Comparison of ENCODE assay signal across 13 cellular contexts in the genomic region with DNA sequence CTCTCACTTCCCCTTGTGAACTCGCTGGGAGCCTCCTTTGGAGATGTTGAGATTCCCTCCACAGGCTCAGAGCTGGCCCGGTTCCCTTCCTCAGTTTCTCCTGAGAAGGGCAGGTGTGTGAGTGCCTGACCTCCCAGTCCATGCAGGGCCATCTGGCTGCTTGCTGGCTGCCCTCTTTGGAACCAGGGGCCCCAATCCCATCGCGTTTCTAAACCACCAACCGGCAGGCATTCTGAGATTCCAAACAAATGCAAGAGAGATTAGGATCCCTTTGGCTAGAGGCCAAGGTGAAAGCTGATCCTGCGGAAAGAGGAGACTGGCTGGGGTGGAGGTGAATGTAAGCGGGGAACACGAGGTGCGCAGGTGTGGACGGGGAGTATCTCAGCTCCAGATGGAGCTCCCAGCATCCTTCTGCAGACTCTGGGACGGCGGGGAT. TPM values are rescaled to one million over a fixed set of nuclear protein-coding genes. Genes with fewer than 3 reads are reported as not detected.
DNase-seq lines count a peak whose midpoint lies in the region; ATAC-seq and TF ChIP-seq lines count a peak whose summit lies in the region.
"Had no signal": no experiment of that assay in that cellular context is flagged by ENCODE, and none has a peak within 500 bp of the region (broad histone marks: within the 10 kb centered on the region; RNA-seq: fewer than 3 reads in every experiment).

No MANE protein-coding gene starts in this region.

- DNase-seq in HFF-Myc (ENCODE audit: extremely low read depth, low read depth): peak; percentile 73
- peak; percentile 92 for DNase-seq in NCI-H2171 treated with DMSO at 0.1 percent for 48 hours (lab: John Stamatoyannopoulos, UW)
- peak; percentile 48 for DNase-seq in amniotic epithelial cell (ENCODE audit: low read depth)
- no peak for DNase-seq in psoas muscle
- DNase-seq: activated CD8-positive, alpha-beta memory T cell treated with anti-CD3 and anti-CD28 coated beads, Interleukin-2, amount 50 U/mL, for 4 hours; Caco-2; stimulated activated CD4-positive, alpha-beta T cell treated with anti-CD3 and anti-CD28 coated beads, Interleukin-4, amount 100 ng/mL, for 24 hours had no signal

- ATAC-seq in psoas muscle (no peak), GM21737 (IDR thresholded peaks at IDR 0.05; ENCODE audit: unreplicated experiment) (no peak), HG03159 (IDR thresholded peaks at IDR 0.05; ENCODE audit: unreplicated experiment) (no peak), HG03378 (IDR thresholded peaks at IDR 0.05; ENCODE audit: unreplicated experiment) (no peak), GM18868 (IDR thresholded peaks at IDR 0.05; ENCODE audit: unreplicated experiment) (no peak)

- H3K4me3 ChIP-seq in HFF-Myc (replicated peaks; ENCODE audit: low read depth, low read length) (no peak overlapping the region), psoas muscle (no peak overlapping the region)
- H3K4me3 ChIP-seq: prostate gland had no signal

- no peaks in the 10 kb centered on the region for H3K9me3 ChIP-seq in psoas muscle
- H3K9me3 ChIP-seq: Caco-2, prostate gland had no signal

- H3K36me3 ChIP-seq in psoas muscle (ENCODE audit: insufficient read depth in 1 of 2, low read depth in 1 of 2): peaks cover 0 to 24% of the 10 kb centered on the region in 2 donors
- H3K36me3 ChIP-seq: prostate gland had no signal

- no peak for TF ChIP-seq CTCF in HFF-Myc (IDR thresholded peaks at IDR 0.05; ENCODE audit: low read depth, low read length, missing control alignments)
- TF ChIP-seq CTCF in psoas muscle (IDR thresholded peaks at IDR 0.05): no peak

- intact Hi-C loops in psoas muscle (cut with DNase I): no loop called here

- H3K27me3 ChIP-seq in psoas muscle (ENCODE audit: insufficient read depth in 3 of 3, low read length in 2 of 3): no peaks in the 10 kb centered on the region

- 32 to 36% (median 35%) methylated on average over 12 of the region's 12 CpGs for WGBS in psoas muscle, 3 donors

- H3K27ac ChIP-seq in psoas muscle: peak overlapping the region; percentile 75

- H3K4me1 ChIP-seq in psoas muscle: peaks cover 19% of the 10 kb centered on the region
- H3K4me1 ChIP-seq: Caco-2, prostate gland had no signal

RNA-seq across cellular contexts. Expression of gene PRRT3, which starts 2.9 kb away (rescaled TPM):
- 1 to 10 TPM; 1.3 to 1.9 (median 1.6) TPM for total RNA-seq in psoas muscle
- 1 to 10 TPM in 1 of 3 donors, under 1 TPM in 2; 0.55 to 4.0 (median 0.65) TPM for polyA plus RNA-seq in psoas muscle

RNA-seq across cellular contexts. Expression of gene CRELD1, which starts 21.5 kb away (rescaled TPM):
- 10 to 100 TPM; 28.5 to 47.5 (median 37.8) TPM for total RNA-seq in psoas muscle
- polyA plus RNA-seq in psoas muscle: 10 to 100 TPM; 24.2 to 35.0 (median 25.2) TPM

RNA-seq across cellular contexts. Expression of gene EMC3, which starts 31.6 kb away (rescaled TPM):
- 100 to 1,000 TPM; 145 to 266 (median 188) TPM for total RNA-seq in psoas muscle
- 100 to 1,000 TPM; 171 to 256 (median 198) TPM for polyA plus RNA-seq in psoas muscle

RNA-seq across cellular contexts. Expression of gene IL17RC, which starts 38.2 kb away (rescaled TPM):
- total RNA-seq in psoas muscle: 10 to 100 TPM; 10.4 to 27.0 (median 20.5) TPM
- polyA plus RNA-seq in psoas muscle: 10 to 100 TPM; 10.8 to 21.9 (median 13.9) TPM

RNA-seq across cellular contexts. Expression of gene IL17RE, which starts 52.4 kb away (rescaled TPM):
- total RNA-seq in psoas muscle: under 1 TPM; 0.20 to 0.84 (median 0.59) TPM
- 1 to 10 TPM in 1 of 3 donors, under 1 TPM in 2; 0.07 to 1.1 (median 0.86) TPM for polyA plus RNA-seq in psoas muscle
- polyA plus RNA-seq: IgD-negative memory B cell had no signal

Comparison
In these comparisons a context has a peak if more than half of its experiments do, and no peak if none do; other contexts are left out.
1. DNase-seq: peak in HFF-Myc (single experiment), NCI-H2171 treated with DMSO at 0.1 percent for 48 hours (single experiment) and amniotic epithelial cell (single experiment); none in psoas muscle (0 of 2).